In the genomic region with DNA sequence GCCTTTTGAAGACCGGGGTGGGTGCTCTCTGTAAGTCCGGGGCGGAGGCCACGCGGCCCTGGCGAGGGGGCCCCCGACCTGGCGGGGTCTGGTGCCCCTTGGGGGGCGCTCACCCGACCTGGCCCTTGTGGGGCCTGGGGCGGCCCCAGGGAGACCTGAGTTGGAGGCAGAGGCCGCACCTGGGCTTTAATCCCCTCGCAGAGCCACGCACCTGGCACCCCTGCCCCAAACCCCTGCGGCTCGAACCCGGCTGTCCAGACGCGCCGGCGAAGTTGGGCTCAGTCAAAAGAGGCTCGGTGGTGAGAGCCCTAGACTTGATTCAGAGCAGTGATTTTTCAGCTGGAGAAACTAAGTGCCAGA, we compare ENCODE assay signal across 8 cellular contexts. TPM values are rescaled to one million over a fixed set of nuclear protein-coding genes. Genes with fewer than 3 reads are reported as not detected.
DNase-seq lines count a peak whose midpoint lies in the region; ATAC-seq and TF ChIP-seq lines count a peak whose summit lies in the region.

No MANE protein-coding gene starts in this region.

- H3K9ac ChIP-seq in SK-N-MC (ENCODE audit: insufficient read length) (no peak overlapping the region), iPS-20b (ENCODE audit: low read depth, low read length) (peak overlapping the region; percentile 37; the same call in 1 of the 2 replicates)

- 32% methylated on average over 21 of the region's 22 CpGs; no CpG with 5 or more reads in 1 of the 2 donors for WGBS in transverse colon (ENCODE audit: low coverage in 1 of 2), 2 donors

- peak overlapping the region; percentile 33; the same call in 1 of the 2 replicates for H3K27ac ChIP-seq in SK-N-MC
- H3K27ac ChIP-seq in iPS-20b (ENCODE audit: low read length), result no peak overlapping the region
- peak overlapping the region; percentile 14 to 63 (median 41) for H3K27ac ChIP-seq in transverse colon

- H3K4me3 ChIP-seq in SK-N-MC (peak overlapping the region; percentile 72), iPS-20b (ENCODE audit: low read length) (peak overlapping the region; percentile 68; the same call in 1 of the 2 replicates), transverse colon (peak overlapping the region; percentile 20 to 56 (median 37))

- peak; percentile 30 for DNase-seq in ACHN
- no peak for DNase-seq in SK-N-MC (ENCODE audit: low read depth, low spot score)
- no peak for DNase-seq in transverse colon
- DNase-seq in dedifferentiated amniotic fluid mesenchymal stem cell (ENCODE audit: extremely low spot score), result no peak
- no peak for DNase-seq in KBM-7

- ATAC-seq in GM21360 (IDR thresholded peaks at IDR 0.05; ENCODE audit: unreplicated experiment) (peak; percentile 23), HG02885 (IDR thresholded peaks at IDR 0.05; ENCODE audit: poor library complexity, unreplicated experiment) (no peak)

- in situ Hi-C loops in ACHN (cut with HindIII; ENCODE audit: low pct_ligation_motif_present, low pct_unique_long_range_greater_than_20kb, low sequenced_read_pairs), result no loop called here
- in situ Hi-C loops in transverse colon (cut with MboI; ENCODE audit: low pct_ligation_motif_present in 1 of 4, low pct_unique_long_range_greater_than_20kb in 1 of 4, low sequenced_read_pairs in 3 of 4), result loop anchor here in 1 of 4 donors (25.0 kb wide), 1 partner anchor 269 kb away; the partner anchor contains the start of gene LRRC43
- in situ Hi-C loops in KBM-7 (cut with MboI; ENCODE audit: low pct_unique_long_range_greater_than_20kb, low sequenced_read_pairs), result no loop called here

- intact Hi-C loops in transverse colon (cut with DNase I; ENCODE audit: low total_unique reads), result no loop called here

- TF ChIP-seq EP300 in transverse colon (IDR thresholded peaks at IDR 0.05; ENCODE audit: low read depth), result no peak

- H3K4me1 ChIP-seq in iPS-20b (ENCODE audit: insufficient read depth, low read length), result no peaks in the 10 kb centered on the region
- peaks cover 3 to 12% (median 8%) of the 10 kb centered on the region in 4 donors for H3K4me1 ChIP-seq in transverse colon

- H3K36me3 ChIP-seq in SK-N-MC (ENCODE audit: insufficient read depth, low read length) (peaks cover 14% of the 10 kb centered on the region), iPS-20b (ENCODE audit: insufficient read depth, low read depth, low read length) (peaks cover 17% of the 10 kb centered on the region), transverse colon (peaks cover 0 to 18% (median 8%) of the 10 kb centered on the region in 4 donors)

- no peak for TF ChIP-seq CTCF in transverse colon (IDR thresholded peaks at IDR 0.05)

- TF ChIP-seq POLR2A in transverse colon (IDR thresholded peaks at IDR 0.05), result no peak

- H3K27me3 ChIP-seq in iPS-20b (ENCODE audit: insufficient read depth, low read length) (no peaks in the 10 kb centered on the region), transverse colon (no peaks in the 10 kb centered on the region)

- H3K9me3 ChIP-seq in SK-N-MC (ENCODE audit: low read depth, low read length) (no peaks in the 10 kb centered on the region), iPS-20b (ENCODE audit: insufficient read depth, low read depth, low read length) (no peaks in the 10 kb centered on the region), transverse colon (no peaks in the 10 kb centered on the region)

RNA-seq across cellular contexts. Expression of gene CFAP251, which starts 0.3 kb away (rescaled TPM):
- 1 to 10 TPM in 1 of 4 donors, under 1 TPM in 1, not detected in 2; 0.41 to 1.7 TPM for total RNA-seq in transverse colon

RNA-seq across cellular contexts. Expression of gene PSMD9, which starts 30.1 kb away (rescaled TPM):
- 10 to 100 TPM; 21.7 to 57.3 (median 46.2) TPM for total RNA-seq in transverse colon

RNA-seq across cellular contexts. Expression of gene HPD, which starts 60.0 kb away (rescaled TPM):
- under 1 TPM in 1 of 4 donors, not detected in 3; 0.41 TPM for total RNA-seq in transverse colon
